19 cellular contexts compared by ENCODE assay signal in the genomic region with DNA sequence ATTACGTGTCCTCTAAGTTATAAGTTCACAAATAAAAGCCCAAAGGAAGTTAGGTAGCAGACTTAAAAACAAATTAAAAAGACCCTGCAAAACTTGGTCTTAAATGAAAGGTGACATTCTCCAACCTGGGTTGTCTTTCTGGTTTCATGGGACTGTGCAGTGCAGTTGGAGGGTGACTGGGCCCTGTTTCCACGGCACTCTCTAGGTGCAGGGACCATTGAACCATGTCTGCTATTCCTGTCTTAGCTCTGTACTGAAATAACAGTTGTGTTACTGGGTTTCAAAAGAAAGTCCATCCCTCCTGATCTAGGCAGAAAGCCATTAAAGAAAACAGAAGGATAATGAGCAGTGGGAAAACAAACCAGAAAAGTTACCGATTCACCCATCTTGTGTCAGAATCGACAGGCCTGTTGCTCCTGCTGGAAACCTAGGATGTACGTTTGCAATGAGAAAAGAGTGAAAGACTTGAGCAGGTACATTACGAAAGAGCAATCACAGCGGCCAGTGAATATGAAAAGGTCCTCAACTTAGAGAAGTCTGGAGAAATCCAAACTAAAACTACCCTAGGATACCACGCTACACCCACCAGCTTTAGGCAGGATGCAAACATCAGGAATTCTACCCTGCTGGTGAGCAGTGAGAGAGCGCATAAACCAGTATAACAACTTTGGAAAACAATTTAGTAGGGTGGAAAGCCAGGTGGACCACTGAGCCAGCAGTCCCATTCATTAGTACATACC. TPM values are rescaled to one million over a fixed set of nuclear protein-coding genes. Genes with fewer than 3 reads are reported as not detected.
DNase-seq lines count a peak whose midpoint lies in the region; TF ChIP-seq lines count a peak whose summit lies in the region.
"Had no signal": no experiment of that assay in that cellular context is flagged by ENCODE, and none has a peak within 500 bp of the region (broad histone marks: within the 10 kb centered on the region; RNA-seq: fewer than 3 reads in every experiment).

No MANE protein-coding gene starts in this region.

- H3K18ac ChIP-seq in neuronal stem cell (ENCODE audit: low read length), result no peak overlapping the region

- no CpG with 5 or more reads among the region's 9 CpGs for WGBS in neuronal stem cell (ENCODE audit: extremely low coverage in 2 of 2, insufficient read length in 2 of 2, insufficient replicate concordance in 1 of 2), 2 donors
- 80 to 83% methylated on average over 8 to 9 of the region's 9 CpGs for WGBS in esophagus squamous epithelium, 2 donors

- H3K4me3 ChIP-seq in neuronal stem cell (ENCODE audit: low read length in 2 of 2), result no peak overlapping the region
- H3K4me3 ChIP-seq in esophagus squamous epithelium, result no peak overlapping the region
- H3K4me3 ChIP-seq: SK-N-MC, smooth muscle cell had no signal

- H3K27me3 Mint-ChIP-seq in HFFc6 (ENCODE audit: insufficient read depth) (peaks cover 39% of the 10 kb centered on the region), MCF 10A (ENCODE audit: insufficient read depth, unreplicated experiment) (peaks cover 24% of the 10 kb centered on the region), immature natural killer cell (ENCODE audit: low read depth in 3 of 3) (peaks cover 2 to 10% (median 3%) of the 10 kb centered on the region in 3 donors)

- H3K4me2 ChIP-seq in neuronal stem cell (ENCODE audit: insufficient read depth, low read length, poor library complexity, severe bottlenecking), result no peak overlapping the region
- H3K4me2 ChIP-seq: smooth muscle cell had no signal

- H2BK15ac ChIP-seq in neuronal stem cell (ENCODE audit: low read length), result no peak overlapping the region

- H3K14ac ChIP-seq in neuronal stem cell (ENCODE audit: low read length), result no peak overlapping the region

- H2BK5ac ChIP-seq in neuronal stem cell (ENCODE audit: low read length), result no peak overlapping the region

- intact Hi-C loops in esophagus squamous epithelium (cut with DNase I), result no loop called here
- intact Hi-C loops in MCF 10A (cut with micrococcal nuclease), result no loop called here

- H3K27me3 ChIP-seq in neuronal stem cell (ENCODE audit: control insufficient read depth in 3 of 3, insufficient read depth in 3 of 3, low read depth in 1 of 3, low read length in 3 of 3), result no peaks in the 10 kb centered on the region
- H3K27me3 ChIP-seq in esophagus squamous epithelium, result peaks cover 0 to 24% (median 0%) of the 10 kb centered on the region in 4 donors

- H3K36me3 ChIP-seq in neuronal stem cell (replicated peaks in 1 of 2; ENCODE audit: control insufficient read depth in 2 of 2, insufficient read depth in 2 of 2, low read length in 2 of 2), result no peaks in the 10 kb centered on the region
- no peaks in the 10 kb centered on the region for H3K36me3 ChIP-seq in esophagus squamous epithelium

- H2AK5ac ChIP-seq in neuronal stem cell (ENCODE audit: low read depth, low read length), result no peak overlapping the region

- POLR2A ChIA-PET in GM10248 (lab: Yijun Ruan, JAX) (no interaction called here), MCF 10A (lab: Yijun Ruan, JAX) (no interaction called here)

- H3K9ac ChIP-seq in neuronal stem cell (ENCODE audit: low read depth, low read length, poor library complexity), result no peak overlapping the region

- no peak overlapping the region for H3K27ac Mint-ChIP-seq in HFFc6
- H3K27ac Mint-ChIP-seq in MCF 10A (ENCODE audit: low read depth, unreplicated experiment), result no peak overlapping the region
- no peak overlapping the region for H3K27ac Mint-ChIP-seq in immature natural killer cell
- H3K27ac Mint-ChIP-seq: activated CD8-positive, alpha-beta T cell treated with anti-CD3 and anti-CD28 coated beads, Interleukin-2, amount 10 ng/mL, durations not matched to agents 7 days and 5 days; activated T-helper 17 cell treated with anti-CD3 and anti-CD28 coated beads, Interleukin-2, amount 50 U/mL, for 72 hours had no signal

- H3K9me3 ChIP-seq in neuronal stem cell (replicated peaks in 1 of 2; ENCODE audit: control insufficient read depth in 2 of 2, insufficient read depth in 1 of 2, low read depth in 1 of 2, low read length in 2 of 2) (no peaks in the 10 kb centered on the region), esophagus squamous epithelium (no peaks in the 10 kb centered on the region)

- DNase-seq in GM10248 (ENCODE audit: extremely low spot score), result peak; percentile 3
- no peak for DNase-seq in HFFc6
- DNase-seq in dedifferentiated amniotic fluid mesenchymal stem cell (ENCODE audit: extremely low spot score), result peak; percentile 10
- no peak for DNase-seq in neuronal stem cell (ENCODE audit: low spot score)
- no peak for DNase-seq in esophagus squamous epithelium (lab: John Stamatoyannopoulos, UW)
- DNase-seq in MCF 10A (ENCODE audit: unreplicated experiment), result no peak
- no peak for DNase-seq in immature natural killer cell
- DNase-seq in NCI-H2196 treated with DMSO at 0.1 percent for 48 hours (lab: John Stamatoyannopoulos, UW; ENCODE audit: unreplicated experiment), result no peak
- DNase-seq: activated CD8-positive, alpha-beta T cell treated with anti-CD3 and anti-CD28 coated beads, Interleukin-2, amount 10 ng/mL, durations not matched to agents 7 days and 5 days; DMS53; NCI-H1092; NCI-H2171 had no signal

- H3K9me3 Mint-ChIP-seq in HFFc6 (no peaks in the 10 kb centered on the region), MCF 10A (ENCODE audit: unreplicated experiment) (no peaks in the 10 kb centered on the region), immature natural killer cell (no peaks in the 10 kb centered on the region)
- H3K9me3 Mint-ChIP-seq: activated T-helper 17 cell treated with anti-CD3 and anti-CD28 coated beads, Interleukin-2, amount 50 U/mL, for 72 hours; central memory CD8-positive, alpha-beta T cell had no signal

- H2BK12ac ChIP-seq in neuronal stem cell (ENCODE audit: low read length), result no peak overlapping the region

- no peak overlapping the region for H4K8ac ChIP-seq in neuronal stem cell (ENCODE audit: low read depth, low read length)

- H3K79me1 ChIP-seq in neuronal stem cell (ENCODE audit: low read depth, low read length), result no peaks in the 10 kb centered on the region

- H2BK120ac ChIP-seq in neuronal stem cell (ENCODE audit: low read depth, low read length), result no peak overlapping the region

- TF ChIP-seq CTCF in GM10248 (IDR thresholded peaks at IDR 0.05; ENCODE audit: control extremely low read depth, extremely low read depth, low read depth, missing control alignments) (no peak), HFFc6 (IDR thresholded peaks at IDR 0.05) (peak; percentile 25; the same call in 1 of the 2 replicates), esophagus squamous epithelium (IDR thresholded peaks at IDR 0.05) (no peak), MCF 10A (IDR thresholded peaks at IDR 0.05; ENCODE audit: unreplicated experiment) (no peak)

- H3K36me3 Mint-ChIP-seq in HFFc6 (ENCODE audit: low read depth) (no peaks in the 10 kb centered on the region), MCF 10A (ENCODE audit: insufficient read depth, unreplicated experiment) (no peaks in the 10 kb centered on the region), immature natural killer cell (no peaks in the 10 kb centered on the region)

- H4K91ac ChIP-seq in neuronal stem cell (ENCODE audit: low read depth, low read length, poor library complexity), result no peak overlapping the region

- TF ChIP-seq POLR2A in esophagus squamous epithelium (IDR thresholded peaks at IDR 0.05), result no peak

- BruUV-seq in MCF 10A (replicated peaks; lab: Mats Ljungman, UMichigan), result no TSS peak

- H3K4me1 ChIP-seq in neuronal stem cell (ENCODE audit: control insufficient read depth in 2 of 2, insufficient read depth in 1 of 2, low read depth in 1 of 2, low read length in 2 of 2) (no peaks in the 10 kb centered on the region), esophagus squamous epithelium (no peaks in the 10 kb centered on the region)

- no peak overlapping the region for H3K23ac ChIP-seq in neuronal stem cell (ENCODE audit: low read depth, low read length, poor library complexity)

- CTCF ChIA-PET in GM10248 (lab: Yijun Ruan, JAX), result interaction anchor here (1.0 kb wide), 1 partner anchor 19 kb away, joined by 4 read pairs; no protein-coding TSS in a partner anchor
- CTCF ChIA-PET in MCF 10A (lab: Yijun Ruan, JAX), result no interaction called here

- H3K4me3 Mint-ChIP-seq in HFFc6, result no peak overlapping the region
- H3K4me3 Mint-ChIP-seq in MCF 10A (ENCODE audit: unreplicated experiment), result no peak overlapping the region
- H3K4me3 Mint-ChIP-seq in immature natural killer cell, result no peak overlapping the region
- H3K4me3 Mint-ChIP-seq: activated CD8-positive, alpha-beta T cell treated with anti-CD3 and anti-CD28 coated beads, Interleukin-2, amount 10 ng/mL, durations not matched to agents 7 days and 5 days; activated T-helper 17 cell treated with anti-CD3 and anti-CD28 coated beads, Interleukin-2, amount 50 U/mL, for 72 hours; central memory CD8-positive, alpha-beta T cell had no signal

- H3K4me1 Mint-ChIP-seq in HFFc6 (ENCODE audit: low read depth) (peaks cover 4% of the 10 kb centered on the region; the same call in 1 of the 2 replicates), MCF 10A (ENCODE audit: insufficient read depth, unreplicated experiment) (peaks cover 6% of the 10 kb centered on the region), immature natural killer cell (peaks cover 0 to 2% of the 10 kb centered on the region in 2 donors)
- H3K4me1 Mint-ChIP-seq: activated T-helper 17 cell treated with anti-CD3 and anti-CD28 coated beads, Interleukin-2, amount 50 U/mL, for 72 hours had no signal

- H3K27ac ChIP-seq in neuronal stem cell (replicated peaks; ENCODE audit: low read length) (no peak overlapping the region), esophagus squamous epithelium (no peak overlapping the region)
- H3K27ac ChIP-seq: SK-N-MC had no signal

- no peak overlapping the region for H3K4ac ChIP-seq in neuronal stem cell (ENCODE audit: low read length)

- H2AFZ ChIP-seq in neuronal stem cell (ENCODE audit: low read length), result peak overlapping the region; percentile 43

RNA-seq across cellular contexts. Expression of a gene that starts 24.5 kb away (rescaled TPM):
- not detected for total RNA-seq in HFFc6 (2021; fragmentation: NEBNext Ultra II Directional; extraction: Animal tissue kit (Norgen Biotek cat#: 25700))
- polyA plus RNA-seq in neuronal stem cell (2013, experiment 1 of 2), result not detected
- not detected for polyA plus RNA-seq in neuronal stem cell (2013, experiment 2 of 2)
- total RNA-seq in esophagus squamous epithelium (not detected), MCF 10A (2022) (not detected in 2 replicates)
- under 1 TPM in 1 of 3 donors, not detected in 2; 0.97 TPM for polyA plus RNA-seq in immature natural killer cell
- total RNA-seq: activated CD8-positive, alpha-beta T cell treated with anti-CD3 and anti-CD28 coated beads, Interleukin-2, amount 10 ng/mL, durations not matched to agents 7 days and 5 days; activated T-helper 17 cell treated with anti-CD3 and anti-CD28 coated beads, Interleukin-2, amount 50 U/mL, for 72 hours; frontal cortex; osteocyte; smooth muscle cell had no signal
- polyA plus RNA-seq: BJ, smooth muscle cell had no signal

RNA-seq across cellular contexts. Expression of a gene that starts 45.0 kb away (rescaled TPM):
- 1 to 10 TPM; 1.2 to 3.2 (median 1.6) TPM for total RNA-seq in HFFc6 (2021; fragmentation: NEBNext Ultra II Directional; extraction: Animal tissue kit (Norgen Biotek cat#: 25700))
- polyA plus RNA-seq in neuronal stem cell (2013, experiment 1 of 2), result 9.5 TPM
- polyA plus RNA-seq in neuronal stem cell (2013, experiment 2 of 2), result 9.6 TPM
- total RNA-seq in esophagus squamous epithelium, result 1 to 10 TPM in 3 of 4 donors, under 1 TPM in 1; 0.47 to 7.3 (median 2.2) TPM
- total RNA-seq in MCF 10A (2022), result 1.4 and 2.4 TPM in 2 replicates
- polyA plus RNA-seq in immature natural killer cell, result 1 to 10 TPM in 1 of 3 donors, not detected in 2; 1.1 TPM

Comparison
In these comparisons a context has a peak if more than half of its experiments do, and no peak if none do; other contexts are left out.
1. DNase-seq: peak in GM10248 (single experiment) and dedifferentiated amniotic fluid mesenchymal stem cell (single experiment); none in HFFc6 (single experiment), neuronal stem cell (single experiment), esophagus squamous epithelium (single experiment), MCF 10A (single experiment), immature natural killer cell (0 of 3) and NCI-H2196 treated with DMSO at 0.1 percent for 48 hours (single experiment).